Comparison of ENCODE assay signal across 8 cellular contexts in genomic region chr15:40894689-40895308, GRCh38. TPM values are rescaled to one million over a fixed set of nuclear protein-coding genes. Genes with fewer than 3 reads are reported as not detected.
DNase-seq lines count a peak whose midpoint lies in the region; TF ChIP-seq lines count a peak whose summit lies in the region.

No MANE protein-coding gene starts in this region.

- no CpG with 5 or more reads among the region's 31 CpGs for WGBS in iPS DF 6.9 (ENCODE audit: insufficient coverage, insufficient read length)

- no peaks in the 10 kb centered on the region for H3K9me3 ChIP-seq in iPS DF 6.9 (ENCODE audit: control insufficient read depth, insufficient read depth, low read length)
- no peaks in the 10 kb centered on the region for H3K9me3 ChIP-seq in skeletal muscle satellite cell (replicated peaks; ENCODE audit: low read length)

- no peaks in the 10 kb centered on the region for H3K4me1 ChIP-seq in iPS DF 6.9 (ENCODE audit: control insufficient read depth, insufficient read depth, low read length)
- H3K4me1 ChIP-seq in skeletal muscle satellite cell (ENCODE audit: control insufficient read depth, insufficient read depth, low read length), result peaks cover 14% of the 10 kb centered on the region

- H3K9ac ChIP-seq in skeletal muscle satellite cell (ENCODE audit: low read depth, low read length), result peak overlapping the region; percentile 97

- H3K9me3 Mint-ChIP-seq in CD14-positive monocyte (peaks cover 0 to 2% (median 0%) of the 10 kb centered on the region in 7 donors), IgD-negative memory B cell (no peaks in the 10 kb centered on the region)

- DNase-seq in CD14-positive monocyte (ENCODE audit: low spot score) (no peak), GM19238 (ENCODE audit: insufficient read length, low spot score) (peak; percentile 60), T-helper 1 cell (peak in 4 of 5 donors; percentile 42 to 64 (median 52)), astrocyte of the cerebellum (ENCODE audit: low read depth) (peak; percentile 55), iPS DF 6.9 (ENCODE audit: low read depth, low spot score) (no peak), cerebellum (ENCODE audit: low spot score) (no peak)

- H3K36me3 Mint-ChIP-seq in CD14-positive monocyte (peaks cover 34 to 40% of the 10 kb centered on the region in 2 donors), IgD-negative memory B cell (no peaks in the 10 kb centered on the region)

- H3K27ac Mint-ChIP-seq in CD14-positive monocyte (peak overlapping the region; percentile 98 to 100 (median 99)), IgD-negative memory B cell (peak overlapping the region; percentile 95 to 98 (median 96))

- intact Hi-C loops in CD14-positive monocyte (cut with micrococcal nuclease), result loop anchor here (2.0 to 10.0 kb wide), 3 partner anchors 36 to 200 kb away; partner anchors contain the start of genes DNAJC17 (in 1 of the 2), RAD51 (in 1 of the 2) and ZFYVE19 (in 1 of the 2)

- H3K4me3 ChIP-seq in astrocyte of the cerebellum (ENCODE audit: low read depth, low read length) (peak overlapping the region; percentile 97), iPS DF 6.9 (ENCODE audit: low read length) (peak overlapping the region; percentile 84), skeletal muscle satellite cell (ENCODE audit: low read length) (peak overlapping the region; percentile 87)

- no peak overlapping the region for H3K27ac ChIP-seq in iPS DF 6.9 (ENCODE audit: low read length)

- H3K4me1 Mint-ChIP-seq in CD14-positive monocyte, result peaks cover 31% of the 10 kb centered on the region
- peaks cover 21 to 30% (median 24%) of the 10 kb centered on the region in 3 donors for H3K4me1 Mint-ChIP-seq in IgD-negative memory B cell

- peak overlapping the region; percentile 97 to 98 for H3K4me3 Mint-ChIP-seq in CD14-positive monocyte
- H3K4me3 Mint-ChIP-seq in IgD-negative memory B cell, result peak overlapping the region; percentile 96 to 99 (median 98)

- peak overlapping the region; percentile 98 for H3K4me2 ChIP-seq in skeletal muscle satellite cell (ENCODE audit: low read length)

- TF ChIP-seq CTCF in CD14-positive monocyte (IDR thresholded peaks at IDR 0.05), result no peak
- TF ChIP-seq CTCF in astrocyte of the cerebellum (IDR thresholded peaks at IDR 0.05; ENCODE audit: low read depth, low read length, missing control alignments), result peak; percentile 71

- no peaks in the 10 kb centered on the region for H3K27me3 ChIP-seq in iPS DF 6.9 (ENCODE audit: control insufficient read depth, insufficient read depth, low read length)
- no peaks in the 10 kb centered on the region for H3K27me3 ChIP-seq in skeletal muscle satellite cell (ENCODE audit: control insufficient read depth, insufficient read depth, low read length)

- in situ Hi-C loops in astrocyte of the cerebellum (cut with HindIII; ENCODE audit: low sequenced_read_pairs), result no loop called here

- peaks cover 14% of the 10 kb centered on the region for H3K36me3 ChIP-seq in iPS DF 6.9 (ENCODE audit: control insufficient read depth, insufficient read depth, low read length)
- H3K36me3 ChIP-seq in skeletal muscle satellite cell (ENCODE audit: insufficient read depth, low read length), result peaks cover 27% of the 10 kb centered on the region

- peaks cover 1 to 14% (median 7%) of the 10 kb centered on the region in 3 donors for H3K27me3 Mint-ChIP-seq in CD14-positive monocyte (ENCODE audit: low read depth in 3 of 3)
- H3K27me3 Mint-ChIP-seq in IgD-negative memory B cell, result no peaks in the 10 kb centered on the region

RNA-seq across cellular contexts. Expression of gene VPS18, which starts 0.5 kb away (rescaled TPM):
- 10 to 100 TPM; 21.8 to 22.8 TPM for polyA plus RNA-seq in CD14-positive monocyte
- 27.0 TPM for polyA plus RNA-seq in IgD-negative memory B cell
- 41.5 and 43.6 TPM in 2 replicates for total RNA-seq in skeletal muscle satellite cell (2012; rRNA removed)
- total RNA-seq in cerebellum, result 19.0 TPM

RNA-seq across cellular contexts. Expression of gene RHOV, which starts 20.8 kb away (rescaled TPM):
- polyA plus RNA-seq in CD14-positive monocyte (not detected), IgD-negative memory B cell (not detected)
- total RNA-seq in skeletal muscle satellite cell (2012; rRNA removed), result under 0.01 TPM in 2 replicates
- 4.3 TPM for total RNA-seq in cerebellum

RNA-seq across cellular contexts. Expression of gene DLL4, which starts 34.3 kb away (rescaled TPM):
- polyA plus RNA-seq in CD14-positive monocyte, result not detected
- not detected for polyA plus RNA-seq in IgD-negative memory B cell
- 0.22 and 0.25 TPM in 2 replicates for total RNA-seq in skeletal muscle satellite cell (2012; rRNA removed)
- total RNA-seq in cerebellum, result 4.4 TPM

RNA-seq across cellular contexts. Expression of gene SPINT1, which starts 51.0 kb away (rescaled TPM):
- polyA plus RNA-seq in CD14-positive monocyte (10 to 100 TPM; 17.1 to 21.5 TPM), IgD-negative memory B cell (12.6 TPM)
- 0.22 and 0.25 TPM in 2 replicates for total RNA-seq in skeletal muscle satellite cell (2012; rRNA removed)
- total RNA-seq in cerebellum, result 7.7 TPM

RNA-seq across cellular contexts. Expression of gene CHAC1, which starts 58.5 kb away (rescaled TPM):
- polyA plus RNA-seq in CD14-positive monocyte (not detected), IgD-negative memory B cell (0.84 TPM)
- total RNA-seq in skeletal muscle satellite cell (2012; rRNA removed), result 7.6 and 10.5 TPM in 2 replicates
- total RNA-seq in cerebellum, result 2.1 TPM

Comparison
In these comparisons a context has a peak if more than half of its experiments do, and no peak if none do; other contexts are left out.
1. DNase-seq: peak in GM19238 (single experiment), T-helper 1 cell (4 of 5) and astrocyte of the cerebellum (single experiment); none in CD14-positive monocyte (single experiment), iPS DF 6.9 (single experiment) and cerebellum (single experiment).
2. Peak in every context shown above with its lines, with median percentiles within 50 percentile points of each other: H3K4me3 ChIP-seq.